15 cellular contexts compared by ENCODE assay signal in the genomic region with DNA sequence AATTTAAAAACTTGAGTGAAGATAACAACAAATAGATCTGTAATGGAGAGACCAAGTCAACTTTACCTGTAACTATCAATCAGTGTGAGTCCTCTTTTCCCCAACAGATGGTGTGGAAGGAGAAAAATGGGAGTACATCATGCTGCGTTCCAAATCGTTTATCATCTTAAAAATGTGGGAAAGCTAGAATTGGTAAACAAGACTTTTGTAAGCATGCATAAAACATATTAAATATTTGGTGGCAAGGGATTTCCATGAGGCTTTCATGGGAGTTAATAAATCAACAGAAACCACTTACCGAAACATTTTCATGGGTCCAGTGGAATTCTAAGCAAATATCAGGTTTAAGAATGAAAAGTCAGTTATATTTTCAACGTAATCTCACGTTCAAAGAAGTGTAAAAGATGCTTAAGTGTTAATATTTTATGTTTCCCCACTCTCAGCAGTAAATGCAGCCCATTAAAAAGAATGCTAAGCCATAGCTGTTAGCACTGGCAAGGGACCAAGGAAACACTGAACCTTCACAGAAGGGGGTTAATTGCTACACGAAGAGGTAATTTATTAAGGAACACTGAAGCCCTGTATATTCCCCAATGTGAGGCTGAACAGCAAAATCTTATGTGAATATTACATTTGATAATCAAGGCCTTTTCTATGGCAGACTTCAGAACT.
A peak's percentile ranks its signal among the peaks of the same experiment; 100 is the strongest.
DNase-seq lines count a peak whose midpoint lies in the region; TF ChIP-seq lines count a peak whose summit lies in the region.
"Had no signal": no experiment of that assay in that cellular context is flagged by ENCODE, and none has a peak within 500 bp of the region (broad histone marks: within the 10 kb centered on the region; RNA-seq: fewer than 3 reads in every experiment).

No MANE protein-coding gene starts in this region.

- DNase-seq in NCI-H1105 (lab: John Stamatoyannopoulos, UW) (peak; percentile 64), NCI-H69 (lab: John Stamatoyannopoulos, UW) (peak; percentile 97), left kidney (ENCODE audit: low read depth, low spot score) (peak; percentile 45), Ammon's horn (ENCODE audit: low spot score) (no peak), PC-9 (no peak), prostate gland (ENCODE audit: low spot score) (no peak)
- DNase-seq: AML-193, GF-D8, H7, NCI-H2029, NCI-H2227 treated with DMSO at 0.1 percent for 48 hours, NCI-H524 treated with DMSO at 0.1 percent for 48 hours, Right ventricle myocardium superior had no signal

- H3K9me3 ChIP-seq in HEK293 (ENCODE audit: control insufficient read depth, insufficient read depth, low read depth, low read length) (no peaks in the 10 kb centered on the region), PC-9 (ENCODE audit: insufficient read depth, low read depth) (no peaks in the 10 kb centered on the region), prostate gland (no peaks in the 10 kb centered on the region)

- H4K20me1 ChIP-seq in PC-9 (ENCODE audit: insufficient read depth) = no peaks in the 10 kb centered on the region

- no peaks in the 10 kb centered on the region for H3F3A ChIP-seq in PC-9 (ENCODE audit: insufficient read depth, low read depth)

- no TSS peak for BruUV-seq in PC-9 (replicated peaks; lab: Mats Ljungman, UMichigan)

- H3K79me2 ChIP-seq in PC-9 (ENCODE audit: low read depth) = no peaks in the 10 kb centered on the region

- no peak overlapping the region for H3K4me3 ChIP-seq in HEK293 (ENCODE audit: low read depth, low read length)
- no peak overlapping the region for H3K4me3 ChIP-seq in PC-9
- no peak overlapping the region for H3K4me3 ChIP-seq in prostate gland

- H3K4me2 ChIP-seq in PC-9 = no peak overlapping the region
- H3K4me2 ChIP-seq: KMS-11 had no signal

- H3K27me3 ChIP-seq in PC-9 (ENCODE audit: insufficient read depth, low read depth) (no peaks in the 10 kb centered on the region), prostate gland (replicated peaks; ENCODE audit: insufficient read depth) (no peaks in the 10 kb centered on the region)

- POLR2A ChIA-PET in HEK293 (lab: Yijun Ruan, JAX) (no interaction called here), PC-9 (lab: Charles Lee; ENCODE audit: unreplicated experiment) (no interaction called here)

- no peaks in the 10 kb centered on the region; the same call in 1 of the 2 replicates for H3K9me2 ChIP-seq in PC-9 (ENCODE audit: insufficient read depth)

- H3K36me3 ChIP-seq in HEK293 (ENCODE audit: control insufficient read depth in 2 of 2, insufficient read depth in 1 of 2, low read length in 2 of 2) (no peaks in the 10 kb centered on the region), PC-9 (ENCODE audit: low read depth) (no peaks in the 10 kb centered on the region), prostate gland (no peaks in the 10 kb centered on the region)

- CTCF ChIA-PET in HEK293 (lab: Yijun Ruan, JAX) (no interaction called here), PC-9 (lab: Charles Lee) (no interaction called here)

- intact Hi-C loops in PC-9 (cut with micrococcal nuclease; ENCODE audit: unreplicated experiment) (no loop called here), prostate gland (cut with DNase I) (no loop called here)

- H2AFZ ChIP-seq in PC-9 = no peak overlapping the region

- H3K27ac ChIP-seq in HEK293 (ENCODE audit: extremely low read depth, low read depth, low read length) (no peak overlapping the region), PC-9 (no peak overlapping the region), prostate gland (no peak overlapping the region)
- H3K27ac ChIP-seq: KMS-11 had no signal

- TF ChIP-seq POLR2A in prostate gland (IDR thresholded peaks at IDR 0.05) = no peak

- no peaks in the 10 kb centered on the region for H3K4me1 ChIP-seq in HEK293 (ENCODE audit: control insufficient read depth, insufficient read depth, low read length)
- no peaks in the 10 kb centered on the region for H3K4me1 ChIP-seq in PC-9 (replicated peaks; ENCODE audit: insufficient read depth)
- no peaks in the 10 kb centered on the region for H3K4me1 ChIP-seq in prostate gland (replicated peaks)

- WGBS in prostate gland = 36% methylated on average over 6 of the region's 6 CpGs

- TF ChIP-seq CTCF in HEK293 (tag by site-specific recombination; IDR thresholded peaks at IDR 0.05) (no peak), PC-9 (conservative IDR thresholded peaks at IDR 0.05) (no peak), prostate gland (IDR thresholded peaks at IDR 0.05) (no peak)

TF ChIP-seq in HEK293, 187 proteins besides CTCF, POLR2A, EP300 and RAD21:
- TF ChIP-seq ZNF404 (tag by site-specific recombination; IDR thresholded peaks at IDR 0.05) = no peak
- TF ChIP-seq ZNF658 (tag by site-specific recombination; IDR thresholded peaks at IDR 0.05) = no peak
- TF ChIP-seq FEZF1 (tag by site-specific recombination; IDR thresholded peaks at IDR 0.05) = peak; percentile 22; the same call in 1 of the 2 replicates
- TF ChIP-seq IKZF3 (tag by site-specific recombination; IDR thresholded peaks at IDR 0.05) = 0 out of 2 replicates have a peak, but pooled peaks have one; percentile 23
- TF ChIP-seq ZBTB8A (tag by site-specific recombination; IDR thresholded peaks at IDR 0.05) = peak; percentile 40
- TF ChIP-seq ZNF223 (tag by site-specific recombination; IDR thresholded peaks at IDR 0.05) = no peak
- TF ChIP-seq ZNF48 (tag by site-specific recombination; IDR thresholded peaks at IDR 0.05) = no peak
- no peak for TF ChIP-seq ZNF248 (tag by site-specific recombination; IDR thresholded peaks at IDR 0.05)
- TF ChIP-seq OVOL3 (tag by site-specific recombination; IDR thresholded peaks at IDR 0.05) = no peak
- no peak for TF ChIP-seq YY1 (tag by site-specific recombination; IDR thresholded peaks at IDR 0.05)
- TF ChIP-seq ZBTB21 (tag by site-specific recombination; IDR thresholded peaks at IDR 0.05) = no peak
- TF ChIP-seq, protein P1, sequence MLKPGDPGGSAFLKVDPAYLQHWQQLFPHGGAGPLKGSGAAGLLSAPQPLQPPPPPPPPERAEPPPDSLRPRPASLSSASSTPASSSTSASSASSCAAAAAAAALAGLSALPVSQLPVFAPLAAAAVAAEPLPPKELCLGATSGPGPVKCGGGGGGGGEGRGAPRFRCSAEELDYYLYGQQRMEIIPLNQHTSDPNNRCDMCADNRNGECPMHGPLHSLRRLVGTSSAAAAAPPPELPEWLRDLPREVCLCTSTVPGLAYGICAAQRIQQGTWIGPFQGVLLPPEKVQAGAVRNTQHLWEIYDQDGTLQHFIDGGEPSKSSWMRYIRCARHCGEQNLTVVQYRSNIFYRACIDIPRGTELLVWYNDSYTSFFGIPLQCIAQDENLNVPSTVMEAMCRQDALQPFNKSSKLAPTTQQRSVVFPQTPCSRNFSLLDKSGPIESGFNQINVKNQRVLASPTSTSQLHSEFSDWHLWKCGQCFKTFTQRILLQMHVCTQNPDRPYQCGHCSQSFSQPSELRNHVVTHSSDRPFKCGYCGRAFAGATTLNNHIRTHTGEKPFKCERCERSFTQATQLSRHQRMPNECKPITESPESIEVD (tag by site-specific recombination; IDR thresholded peaks at IDR 0.05) = peak; percentile 66
- TF ChIP-seq ZNF792 (tag by site-specific recombination; IDR thresholded peaks at IDR 0.05) = no peak
- peak; percentile 93 for TF ChIP-seq WT1 (tag by site-specific recombination; IDR thresholded peaks at IDR 0.05)
- TF ChIP-seq, protein P2, sequence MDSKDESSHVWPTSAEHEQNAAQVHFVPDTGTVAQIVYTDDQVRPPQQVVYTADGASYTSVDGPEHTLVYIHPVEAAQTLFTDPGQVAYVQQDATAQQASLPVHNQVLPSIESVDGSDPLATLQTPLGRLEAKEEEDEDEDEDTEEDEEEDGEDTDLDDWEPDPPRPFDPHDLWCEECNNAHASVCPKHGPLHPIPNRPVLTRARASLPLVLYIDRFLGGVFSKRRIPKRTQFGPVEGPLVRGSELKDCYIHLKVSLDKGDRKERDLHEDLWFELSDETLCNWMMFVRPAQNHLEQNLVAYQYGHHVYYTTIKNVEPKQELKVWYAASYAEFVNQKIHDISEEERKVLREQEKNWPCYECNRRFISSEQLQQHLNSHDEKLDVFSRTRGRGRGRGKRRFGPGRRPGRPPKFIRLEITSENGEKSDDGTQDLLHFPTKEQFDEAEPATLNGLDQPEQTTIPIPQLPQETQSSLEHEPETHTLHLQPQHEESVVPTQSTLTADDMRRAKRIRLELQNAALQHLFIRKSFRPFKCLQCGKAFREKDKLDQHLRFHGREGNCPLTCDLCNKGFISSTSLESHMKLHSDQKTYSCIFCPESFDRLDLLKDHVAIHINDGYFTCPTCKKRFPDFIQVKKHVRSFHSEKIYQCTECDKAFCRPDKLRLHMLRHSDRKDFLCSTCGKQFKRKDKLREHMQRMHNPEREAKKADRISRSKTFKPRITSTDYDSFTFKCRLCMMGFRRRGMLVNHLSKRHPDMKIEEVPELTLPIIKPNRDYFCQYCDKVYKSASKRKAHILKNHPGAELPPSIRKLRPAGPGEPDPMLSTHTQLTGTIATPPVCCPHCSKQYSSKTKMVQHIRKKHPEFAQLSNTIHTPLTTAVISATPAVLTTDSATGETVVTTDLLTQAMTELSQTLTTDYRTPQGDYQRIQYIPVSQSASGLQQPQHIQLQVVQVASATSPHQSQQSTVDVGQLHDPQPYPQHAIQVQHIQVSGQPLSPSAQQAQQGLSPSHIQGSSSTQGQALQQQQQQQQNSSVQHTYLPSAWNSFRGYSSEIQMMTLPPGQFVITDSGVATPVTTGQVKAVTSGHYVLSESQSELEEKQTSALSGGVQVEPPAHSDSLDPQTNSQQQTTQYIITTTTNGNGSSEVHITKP (tag by site-specific recombination; IDR thresholded peaks at IDR 0.05) = no peak
- TF ChIP-seq, protein P3, sequence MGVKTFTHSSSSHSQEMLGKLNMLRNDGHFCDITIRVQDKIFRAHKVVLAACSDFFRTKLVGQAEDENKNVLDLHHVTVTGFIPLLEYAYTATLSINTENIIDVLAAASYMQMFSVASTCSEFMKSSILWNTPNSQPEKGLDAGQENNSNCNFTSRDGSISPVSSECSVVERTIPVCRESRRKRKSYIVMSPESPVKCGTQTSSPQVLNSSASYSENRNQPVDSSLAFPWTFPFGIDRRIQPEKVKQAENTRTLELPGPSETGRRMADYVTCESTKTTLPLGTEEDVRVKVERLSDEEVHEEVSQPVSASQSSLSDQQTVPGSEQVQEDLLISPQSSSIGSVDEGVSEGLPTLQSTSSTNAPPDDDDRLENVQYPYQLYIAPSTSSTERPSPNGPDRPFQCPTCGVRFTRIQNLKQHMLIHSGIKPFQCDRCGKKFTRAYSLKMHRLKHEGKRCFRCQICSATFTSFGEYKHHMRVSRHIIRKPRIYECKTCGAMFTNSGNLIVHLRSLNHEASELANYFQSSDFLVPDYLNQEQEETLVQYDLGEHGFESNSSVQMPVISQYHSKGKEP (tag by site-specific recombination; IDR thresholded peaks at IDR 0.05) = peak; percentile 53; the same call in 1 of the 2 replicates

Comparison
In these comparisons a context has a peak if more than half of its experiments do, and no peak if none do; other contexts are left out.
1. DNase-seq: peak in NCI-H1105 (single experiment), NCI-H69 (single experiment) and left kidney (single experiment); none in Ammon's horn (single experiment), PC-9 (0 of 2) and prostate gland (single experiment).